28 cellular contexts compared by ENCODE assay signal in genomic region chrX:123749643-123750042, GRCh38.
"Had no signal": no experiment of that assay in that cellular context is flagged by ENCODE, and none has a peak within 500 bp of the region (broad histone marks: within the 10 kb centered on the region; RNA-seq: fewer than 3 reads in every experiment).

No MANE protein-coding gene starts in this region.

- H3K27me3 Mint-ChIP-seq: activated CD4-positive, alpha-beta memory T cell treated with anti-CD3 and anti-CD28 coated beads for 36 hours; activated CD4-positive, alpha-beta T cell treated with anti-CD3 and anti-CD28 coated beads, Interleukin-2, amount 10 ng/mL, durations not matched to agents 24 days and 14 days; activated naive CD4-positive, alpha-beta T cell treated with anti-CD3 and anti-CD28 coated beads, Interleukin-2, amount 10 ng/mL, durations not matched to agents 7 days and 5 days; activated naive CD8-positive, alpha-beta T cell treated with anti-CD3 and anti-CD28 coated beads, Interleukin-2, amount 10 ng/mL, durations not matched to agents 7 days and 5 days; brain had no signal

- DNase-seq: activated CD4-positive, alpha-beta memory T cell treated with anti-CD3 and anti-CD28 coated beads for 36 hours; activated CD4-positive, alpha-beta T cell treated with anti-CD3 and anti-CD28 coated beads, Interleukin-2, amount 10 ng/mL, durations not matched to agents 24 days and 14 days; activated CD4-positive, CD25-positive, alpha-beta regulatory T cell treated with anti-CD3 and anti-CD28 coated beads, Interleukin-2, amount 50 U/mL, for 72 hours; activated CD8-positive, alpha-beta memory T cell treated with anti-CD3 and anti-CD28 coated beads, Interleukin-2, amount 50 U/mL, for 4 hours; activated gamma-delta T cell; activated naive CD4-positive, alpha-beta T cell treated with anti-CD3 and anti-CD28 coated beads, Interleukin-2, amount 10 ng/mL, durations not matched to agents 7 days and 5 days; activated naive CD8-positive, alpha-beta T cell treated with anti-CD3 and anti-CD28 coated beads, Interleukin-2, amount 10 ng/mL, durations not matched to agents 7 days and 5 days; activated T-cell treated with anti-CD3 and anti-CD28 coated beads, Interleukin-2, amount 50 U/mL, for 1 hour; endodermal cell; esophagus squamous epithelium; foreskin keratinocyte; heart right ventricle; left lung; lower lobe of right lung; mesenchymal stem cell; natural killer cell; occipital lobe; spleen; stimulated activated CD4-positive, alpha-beta T cell treated with anti-CD3 and anti-CD28 coated beads, Interleukin-2, amount 100 ng/mL, for 48 hours; stimulated activated naive CD4-positive, alpha-beta T cell treated with Interleukin-2 at 50 U/mL for 16 hours; T-helper 1 cell; testis; transverse colon; WERI-Rb-1 had no signal

- H3K9me3 Mint-ChIP-seq: activated CD4-positive, alpha-beta memory T cell treated with anti-CD3 and anti-CD28 coated beads for 36 hours; activated CD4-positive, alpha-beta T cell treated with anti-CD3 and anti-CD28 coated beads, Interleukin-2, amount 10 ng/mL, durations not matched to agents 24 days and 14 days; activated naive CD4-positive, alpha-beta T cell treated with anti-CD3 and anti-CD28 coated beads, Interleukin-2, amount 10 ng/mL, durations not matched to agents 7 days and 5 days; activated naive CD8-positive, alpha-beta T cell treated with anti-CD3 and anti-CD28 coated beads, Interleukin-2, amount 10 ng/mL, durations not matched to agents 7 days and 5 days; natural killer cell had no signal

- H3K4me3 ChIP-seq: esophagus squamous epithelium, heart right ventricle, left lung, lower lobe of right lung, neural progenitor cell, right atrium auricular region, spleen, testis, transverse colon had no signal

- H3K9me3 ChIP-seq: esophagus squamous epithelium, heart right ventricle, left lung, lower lobe of right lung, right atrium auricular region, spleen, testis, transverse colon had no signal

- H3K4me1 ChIP-seq: esophagus squamous epithelium, foreskin keratinocyte, heart right ventricle, left lung, lower lobe of right lung, neural progenitor cell, parathyroid adenoma, right atrium auricular region, spleen, testis, transverse colon had no signal

- H3K79me2 ChIP-seq: parathyroid adenoma had no signal

- H3K36me3 Mint-ChIP-seq: activated CD4-positive, alpha-beta memory T cell treated with anti-CD3 and anti-CD28 coated beads for 36 hours; activated naive CD4-positive, alpha-beta T cell treated with anti-CD3 and anti-CD28 coated beads, Interleukin-2, amount 10 ng/mL, durations not matched to agents 7 days and 5 days; activated naive CD8-positive, alpha-beta T cell treated with anti-CD3 and anti-CD28 coated beads, Interleukin-2, amount 10 ng/mL, durations not matched to agents 7 days and 5 days; brain; natural killer cell; neural progenitor cell had no signal

- H3K4me2 ChIP-seq: neural progenitor cell had no signal

- H3K4me1 Mint-ChIP-seq: activated CD4-positive, alpha-beta T cell treated with anti-CD3 and anti-CD28 coated beads, Interleukin-2, amount 10 ng/mL, durations not matched to agents 24 days and 14 days; activated naive CD4-positive, alpha-beta T cell treated with anti-CD3 and anti-CD28 coated beads, Interleukin-2, amount 10 ng/mL, durations not matched to agents 7 days and 5 days; activated naive CD8-positive, alpha-beta T cell treated with anti-CD3 and anti-CD28 coated beads, Interleukin-2, amount 10 ng/mL, durations not matched to agents 7 days and 5 days; brain; endodermal cell; natural killer cell; neural progenitor cell had no signal

- H3K27ac ChIP-seq: esophagus squamous epithelium, foreskin keratinocyte, heart right ventricle, left lung, lower lobe of right lung, neural progenitor cell, parathyroid adenoma, right atrium auricular region, spleen, testis, transverse colon, WERI-Rb-1 had no signal

- H2AFZ ChIP-seq: neural progenitor cell, parathyroid adenoma had no signal

- ATAC-seq: foreskin keratinocyte, heart right ventricle, left lung, lower lobe of right lung, natural killer cell had no signal

- H3K27me3 ChIP-seq: esophagus squamous epithelium, foreskin keratinocyte, heart right ventricle, left lung, neural progenitor cell, right atrium auricular region, spleen, testis, transverse colon had no signal

- H3K27ac Mint-ChIP-seq: activated CD4-positive, alpha-beta memory T cell treated with anti-CD3 and anti-CD28 coated beads for 36 hours; activated CD4-positive, alpha-beta T cell treated with anti-CD3 and anti-CD28 coated beads, Interleukin-2, amount 10 ng/mL, durations not matched to agents 24 days and 14 days; activated naive CD4-positive, alpha-beta T cell treated with anti-CD3 and anti-CD28 coated beads, Interleukin-2, amount 10 ng/mL, durations not matched to agents 7 days and 5 days; activated naive CD8-positive, alpha-beta T cell treated with anti-CD3 and anti-CD28 coated beads, Interleukin-2, amount 10 ng/mL, durations not matched to agents 7 days and 5 days; endodermal cell; natural killer cell; neural progenitor cell had no signal

- H3K4me3 Mint-ChIP-seq: activated CD4-positive, alpha-beta memory T cell treated with anti-CD3 and anti-CD28 coated beads for 36 hours; activated CD4-positive, alpha-beta T cell treated with anti-CD3 and anti-CD28 coated beads, Interleukin-2, amount 10 ng/mL, durations not matched to agents 24 days and 14 days; activated naive CD4-positive, alpha-beta T cell treated with anti-CD3 and anti-CD28 coated beads, Interleukin-2, amount 10 ng/mL, durations not matched to agents 7 days and 5 days; activated naive CD8-positive, alpha-beta T cell treated with anti-CD3 and anti-CD28 coated beads, Interleukin-2, amount 10 ng/mL, durations not matched to agents 7 days and 5 days; brain; endodermal cell; natural killer cell; neural progenitor cell had no signal

- H3K36me3 ChIP-seq: esophagus squamous epithelium, heart right ventricle, left lung, lower lobe of right lung, neural progenitor cell, right atrium auricular region, spleen, transverse colon, WERI-Rb-1 had no signal

- H3K9ac ChIP-seq: neural progenitor cell, parathyroid adenoma had no signal
